ENCODE assay signal across 26 cellular contexts in the genomic region with DNA sequence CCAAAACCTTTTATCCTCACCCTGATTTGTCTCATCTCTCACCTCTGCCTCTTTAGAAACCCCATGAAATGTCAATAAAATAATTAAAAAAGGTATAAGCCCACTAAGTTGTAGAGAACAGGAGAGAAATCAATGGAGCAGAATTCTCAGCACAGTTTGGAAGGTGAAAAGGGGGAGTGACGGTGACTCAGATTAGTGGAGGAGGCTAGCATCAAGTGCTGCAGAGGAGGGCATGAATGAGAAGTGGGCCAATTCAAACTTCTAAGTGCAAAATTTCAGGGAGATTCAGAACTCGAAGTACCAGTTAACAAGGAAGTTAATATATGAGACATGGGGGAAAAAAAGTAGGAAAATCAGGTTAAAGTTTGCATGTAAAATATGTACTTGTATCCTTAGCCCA.
"Had no signal": no experiment of that assay in that cellular context is flagged by ENCODE, and none has a peak within 500 bp of the region (broad histone marks: within the 10 kb centered on the region; RNA-seq: fewer than 3 reads in every experiment).

No MANE protein-coding gene starts in this region.

- H3K4me1 ChIP-seq: gastrocnemius medialis, prostate gland, sigmoid colon, stomach, testis, tibial artery had no signal

- H3K27ac ChIP-seq: gastrocnemius medialis, heart left ventricle, hepatocyte, prostate gland, sigmoid colon, stomach, testis, tibial artery had no signal

- ATAC-seq: gastrocnemius medialis; heart left ventricle; left colon; left ventricle myocardium superior; naive thymus-derived CD4-positive, alpha-beta T cell; right cardiac atrium; stimulated activated effector memory CD8-positive, alpha-beta T cell treated with anti-CD3 and anti-CD28 coated beads, Interleukin-12 subunit alpha, Interleukin-12 subunit beta, amount 100 ng/mL, for 72 hours had no signal

- H3K9me3 Mint-ChIP-seq: nephron; stimulated activated effector memory CD8-positive, alpha-beta T cell treated with anti-CD3 and anti-CD28 coated beads, Interleukin-12 subunit alpha, Interleukin-12 subunit beta, amount 100 ng/mL, for 72 hours; type B pancreatic cell had no signal

- H3K36me3 Mint-ChIP-seq: naive thymus-derived CD4-positive, alpha-beta T cell; stimulated activated effector memory CD8-positive, alpha-beta T cell treated with anti-CD3 and anti-CD28 coated beads, Interleukin-12 subunit alpha, Interleukin-12 subunit beta, amount 100 ng/mL, for 72 hours; type B pancreatic cell had no signal

- H3K27me3 ChIP-seq: dorsolateral prefrontal cortex, gastrocnemius medialis, heart left ventricle, hepatocyte, sigmoid colon, stomach, testis, tibial artery had no signal

- H3K79me2 ChIP-seq: hepatocyte had no signal

- H3K9me3 ChIP-seq: gastrocnemius medialis, prostate gland, sigmoid colon, testis, tibial artery had no signal

- H3K27ac Mint-ChIP-seq: naive thymus-derived CD4-positive, alpha-beta T cell; nephron; stimulated activated effector memory CD8-positive, alpha-beta T cell treated with anti-CD3 and anti-CD28 coated beads, Interleukin-12 subunit alpha, Interleukin-12 subunit beta, amount 100 ng/mL, for 72 hours; type B pancreatic cell had no signal

- H3K4me1 Mint-ChIP-seq: naive thymus-derived CD4-positive, alpha-beta T cell; nephron; stimulated activated effector memory CD8-positive, alpha-beta T cell treated with anti-CD3 and anti-CD28 coated beads, Interleukin-12 subunit alpha, Interleukin-12 subunit beta, amount 100 ng/mL, for 72 hours had no signal

- H3K36me3 ChIP-seq: gastrocnemius medialis, heart left ventricle, prostate gland, sigmoid colon, stomach, tibial artery had no signal

- H3K4me3 Mint-ChIP-seq: naive thymus-derived CD4-positive, alpha-beta T cell; nephron; stimulated activated effector memory CD8-positive, alpha-beta T cell treated with anti-CD3 and anti-CD28 coated beads, Interleukin-12 subunit alpha, Interleukin-12 subunit beta, amount 100 ng/mL, for 72 hours; type B pancreatic cell had no signal

- H2AFZ ChIP-seq: hepatocyte had no signal

- DNase-seq: effector CD4-positive, alpha-beta T cell; foreskin fibroblast; gastrocnemius medialis; heart left ventricle; islet precursor cell; kidney glomerular epithelial cell; left colon; left ventricle myocardium superior; mesenchymal stem cell; midbrain; naive thymus-derived CD4-positive, alpha-beta T cell; right cardiac atrium; sigmoid colon; stimulated activated CD4-positive, alpha-beta T cell treated with anti-CD3 and anti-CD28 coated beads, Interleukin-2, amount 100 ng/mL, for 24 hours; stimulated activated CD4-positive, alpha-beta T cell treated with anti-CD3 and anti-CD28 coated beads, Interleukin-4, amount 100 ng/mL, for 24 hours; stimulated activated naive CD4-positive, alpha-beta T cell treated with Interleukin-2 at 50 U/mL for 16 hours; stomach; testis; tibial artery had no signal

- H3K27me3 Mint-ChIP-seq: naive thymus-derived CD4-positive, alpha-beta T cell; type B pancreatic cell had no signal

- H3K4me2 ChIP-seq: hepatocyte had no signal

- H3K4me3 ChIP-seq: dorsolateral prefrontal cortex, gastrocnemius medialis, heart left ventricle, hepatocyte, lung, prostate gland, sigmoid colon, stomach, testis, tibial artery had no signal
